8 cellular contexts compared by ENCODE assay signal in genomic region chr18:48711651-48712486, GRCh38.
A peak's percentile ranks its signal among the peaks of the same experiment; 100 is the strongest.
DNase-seq lines count a peak whose midpoint lies in the region; FAIRE-seq and TF ChIP-seq lines count a peak whose summit lies in the region.

No MANE protein-coding gene starts in this region.

- H3K4me1 ChIP-seq in kidney (ENCODE audit: control insufficient read depth in 1 of 2, insufficient read depth in 1 of 2, low read depth in 1 of 2, low read length in 2 of 2) (peaks cover 3 to 21% of the 10 kb centered on the region in 2 donors), vagina (peaks cover 43% of the 10 kb centered on the region)

- H3K27me3 ChIP-seq in bronchial epithelial cell (ENCODE audit: control insufficient read depth, insufficient read depth, low read length), result no peaks in the 10 kb centered on the region
- H3K27me3 ChIP-seq in vagina, result no peaks in the 10 kb centered on the region

- H3K9ac ChIP-seq in kidney (ENCODE audit: low read length in 2 of 2), result no peak overlapping the region

- H3K36me3 ChIP-seq in bronchial epithelial cell (ENCODE audit: control insufficient read depth, insufficient read depth, low read length), result peaks cover 8% of the 10 kb centered on the region
- H3K36me3 ChIP-seq in kidney (ENCODE audit: control insufficient read depth in 1 of 2, insufficient read depth in 2 of 2, low read length in 2 of 2), result no peaks in the 10 kb centered on the region
- no peaks in the 10 kb centered on the region for H3K36me3 ChIP-seq in vagina

- H3K27ac ChIP-seq in kidney (ENCODE audit: low read depth in 2 of 2, low read length in 2 of 2) (no peak overlapping the region), vagina (no peak overlapping the region)

- TF ChIP-seq POLR2A in vagina (IDR thresholded peaks at IDR 0.05), result no peak

- in situ Hi-C loops in ACHN (cut with HindIII; ENCODE audit: low pct_ligation_motif_present, low pct_unique_long_range_greater_than_20kb, low sequenced_read_pairs), result no loop called here
- in situ Hi-C loops in G401 (cut with HindIII; ENCODE audit: low sequenced_read_pairs), result no loop called here

- DNase-seq in ACHN, result peak; percentile 19
- peak; percentile 87 for DNase-seq in G401 (ENCODE audit: low spot score)
- DNase-seq in NCI-H2196 (lab: John Stamatoyannopoulos, UW; ENCODE audit: unreplicated experiment), result peak; percentile 39
- no peak for DNase-seq in bronchial epithelial cell (ENCODE audit: low read depth)
- DNase-seq in kidney, result no peak
- DNase-seq in vagina (ENCODE audit: extremely low spot score in 2 of 2), result no peak
- no peak for DNase-seq in activated gamma-delta T cell treated with Interleukin-2 at 50 U/mL for 16 hours
- DNase-seq in central memory CD4-positive, alpha-beta T cell, result no peak

- intact Hi-C loops in kidney (cut with DNase I), result no loop called here
- intact Hi-C loops in vagina (cut with DNase I), result no loop called here

- H3K4me3 ChIP-seq in bronchial epithelial cell (ENCODE audit: low read depth, low read length) (no peak overlapping the region), kidney (ENCODE audit: low read length in 2 of 2) (no peak overlapping the region), vagina (no peak overlapping the region)

- no peaks in the 10 kb centered on the region for H3K9me3 ChIP-seq in kidney (ENCODE audit: control insufficient read depth in 1 of 2, low read length in 2 of 2)
- no peaks in the 10 kb centered on the region for H3K9me3 ChIP-seq in vagina

- FAIRE-seq in bronchial epithelial cell (lab: Jason Lieb, UNC) (no peak), kidney (lab: Jason Lieb, UNC) (no peak)

- TF ChIP-seq CTCF in bronchial epithelial cell (IDR thresholded peaks at IDR 0.05; ENCODE audit: insufficient read depth, low read length, severe bottlenecking) (peak; percentile 38), kidney (IDR thresholded peaks at IDR 0.05; ENCODE audit: borderline replicate concordance, extremely low read depth, insufficient read depth) (peak; percentile 37), vagina (IDR thresholded peaks at IDR 0.05) (peak in 2 of 3 experiments; percentile 39 to 59)

Comparison
In these comparisons a context has a peak if more than half of its experiments do, and no peak if none do; other contexts are left out.
1. DNase-seq: peak in ACHN (single experiment), G401 (single experiment) and NCI-H2196 (single experiment); none in bronchial epithelial cell (single experiment), kidney (single experiment), vagina (0 of 2), activated gamma-delta T cell treated with Interleukin-2 at 50 U/mL for 16 hours (single experiment) and central memory CD4-positive, alpha-beta T cell (single experiment).
2. Peak in every context shown above with its lines, with median percentiles within 50 percentile points of each other: CTCF ChIP-seq.